11 cellular contexts compared by ENCODE assay signal in the genomic region with DNA sequence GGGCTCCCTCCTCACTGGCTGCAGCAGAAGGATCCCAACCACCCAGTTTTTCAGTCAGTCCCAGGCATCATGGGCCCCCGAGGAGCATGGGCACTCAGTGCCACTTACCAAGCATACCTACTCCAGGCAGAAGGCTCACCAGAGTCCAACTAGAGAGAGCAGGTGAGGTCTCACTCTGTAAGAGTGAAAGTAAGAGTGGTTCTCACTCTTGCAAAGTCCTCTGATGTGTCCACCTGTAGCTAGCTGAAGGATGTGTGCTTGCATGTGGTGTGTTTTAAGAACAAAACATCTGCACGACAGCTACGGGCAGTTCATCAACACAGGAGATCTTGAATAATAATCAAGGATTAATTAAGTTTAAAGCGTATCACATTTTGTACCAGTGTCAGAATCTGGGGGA. TPM values are rescaled to one million over a fixed set of nuclear protein-coding genes. Genes with fewer than 3 reads are reported as not detected.
DNase-seq lines count a peak whose midpoint lies in the region; ATAC-seq and TF ChIP-seq lines count a peak whose summit lies in the region.
"Had no signal": no experiment of that assay in that cellular context is flagged by ENCODE, and none has a peak within 500 bp of the region (broad histone marks: within the 10 kb centered on the region; RNA-seq: fewer than 3 reads in every experiment).

No MANE protein-coding gene starts in this region.

- no peak overlapping the region for H3K27ac ChIP-seq in CD8-positive, alpha-beta memory T cell (ENCODE audit: low read depth, low read length)
- H3K27ac ChIP-seq in breast epithelium = no peak overlapping the region
- H3K27ac ChIP-seq: KMS-11 had no signal

- peaks cover 52% of the 10 kb centered on the region for H3K4me1 ChIP-seq in CD8-positive, alpha-beta memory T cell (ENCODE audit: insufficient read depth, low read length)
- no peaks in the 10 kb centered on the region for H3K4me1 ChIP-seq in breast epithelium

- no peak for TF ChIP-seq POLR2A in breast epithelium (IDR thresholded peaks at IDR 0.05)

- CTCF ChIA-PET in CD8-positive, alpha-beta memory T cell (lab: Charles Lee) = interaction anchor here (4.4 kb wide), 1 partner anchor 25 kb away, joined by 18 read pairs; no protein-coding TSS in a partner anchor
- CTCF ChIA-PET in activated B cell treated with CpG ODN at 0.5 μM for 24 hours (lab: Charles Lee) = no interaction called here

- no peaks in the 10 kb centered on the region for H3K27me3 Mint-ChIP-seq in CD8-positive, alpha-beta memory T cell
- no peaks in the 10 kb centered on the region for H3K27me3 Mint-ChIP-seq in activated B cell treated with CpG ODN at 0.5 μM for 24 hours

- H3K36me3 ChIP-seq in CD8-positive, alpha-beta memory T cell (ENCODE audit: insufficient read depth, low read length) = no peaks in the 10 kb centered on the region
- H3K36me3 ChIP-seq in breast epithelium = no peaks in the 10 kb centered on the region

- peak overlapping the region; percentile 31 to 86 (median 51) for H3K4me3 Mint-ChIP-seq in CD8-positive, alpha-beta memory T cell
- peak overlapping the region; percentile 2 for H3K4me3 Mint-ChIP-seq in activated B cell treated with CpG ODN at 0.5 μM for 24 hours

- intact Hi-C loops in activated B cell treated with CpG ODN at 0.5 μM for 24 hours (cut with micrococcal nuclease) = no loop called here
- intact Hi-C loops in breast epithelium (cut with DNase I; ENCODE audit: low total_unique reads) = loop anchor here (10.0 kb wide), 1 partner anchor 668 kb away; no protein-coding TSS in a partner anchor

- peak overlapping the region; percentile 27 for H3K4me3 ChIP-seq in CD8-positive, alpha-beta memory T cell (ENCODE audit: low read length)
- H3K4me3 ChIP-seq in breast epithelium = no peak overlapping the region

- POLR2A ChIA-PET in CD8-positive, alpha-beta memory T cell (lab: Charles Lee) = no interaction called here
- POLR2A ChIA-PET in activated B cell treated with CpG ODN at 0.5 μM for 24 hours (lab: Charles Lee) = interaction anchor here (1.3 kb wide), 1 partner anchor 255 kb away, joined by 3 read pairs; the partner anchor contains the start of gene ULK4

- H3K27ac Mint-ChIP-seq in CD8-positive, alpha-beta memory T cell = peak overlapping the region; percentile 59 to 93 (median 76)
- H3K27ac Mint-ChIP-seq in activated B cell treated with CpG ODN at 0.5 μM for 24 hours = peak overlapping the region; percentile 16

- H3K36me3 Mint-ChIP-seq in CD8-positive, alpha-beta memory T cell = peaks cover 8 to 34% (median 10%) of the 10 kb centered on the region in 3 donors
- H3K36me3 Mint-ChIP-seq in activated B cell treated with CpG ODN at 0.5 μM for 24 hours (ENCODE audit: low read depth) = peaks cover 77% of the 10 kb centered on the region

- no peaks in the 10 kb centered on the region for H3K27me3 ChIP-seq in CD8-positive, alpha-beta memory T cell (ENCODE audit: insufficient read depth, low read length, poor library complexity, severe bottlenecking)
- H3K27me3 ChIP-seq in breast epithelium = no peaks in the 10 kb centered on the region

- H3K9me3 ChIP-seq in CD8-positive, alpha-beta memory T cell (ENCODE audit: low read length) = no peaks in the 10 kb centered on the region
- no peaks in the 10 kb centered on the region for H3K9me3 ChIP-seq in breast epithelium

- no peaks in the 10 kb centered on the region for H3K9me3 Mint-ChIP-seq in CD8-positive, alpha-beta memory T cell
- no peaks in the 10 kb centered on the region for H3K9me3 Mint-ChIP-seq in activated B cell treated with CpG ODN at 0.5 μM for 24 hours

- no peak for DNase-seq in CD8-positive, alpha-beta memory T cell
- DNase-seq in activated B cell treated with CpG ODN at 0.5 μM for 24 hours (no peak), NCI-H1694 treated with DMSO at 0.1 percent for 48 hours (lab: John Stamatoyannopoulos, UW) (no peak), breast epithelium (ENCODE audit: low spot score in 2 of 2) (no peak), dedifferentiated amniotic fluid mesenchymal stem cell (ENCODE audit: extremely low spot score) (no peak), cerebellar nuclear complex (lab: John Stamatoyannopoulos, UW) (no peak)
- DNase-seq: NCI-H345 had no signal

- peak; percentile 76 for ATAC-seq in GM19043 (IDR thresholded peaks at IDR 0.05; ENCODE audit: low read depth, unreplicated experiment)
- peak; percentile 78 for ATAC-seq in HG02798 (IDR thresholded peaks at IDR 0.05; ENCODE audit: poor library complexity, unreplicated experiment)
- no peak for ATAC-seq in activated B cell treated with CpG ODN at 0.5 μM for 24 hours (ENCODE audit: low read depth)

- H3K4me1 Mint-ChIP-seq in CD8-positive, alpha-beta memory T cell = peaks cover 54 to 64% (median 60%) of the 10 kb centered on the region in 3 donors
- H3K4me1 Mint-ChIP-seq in activated B cell treated with CpG ODN at 0.5 μM for 24 hours = peaks cover 62% of the 10 kb centered on the region

- TF ChIP-seq CTCF in activated B cell treated with CpG ODN at 0.5 μM for 24 hours (IDR thresholded peaks at IDR 0.05) = no peak
- TF ChIP-seq CTCF in breast epithelium (IDR thresholded peaks at IDR 0.05) = no peak

RNA-seq across cellular contexts. Expression of gene CCK, which starts 49.7 kb away (rescaled TPM):
- not detected for total RNA-seq in CD8-positive, alpha-beta memory T cell
- not detected for polyA plus RNA-seq in CD8-positive, alpha-beta memory T cell
- total RNA-seq in activated B cell treated with CpG ODN at 0.5 μM for 24 hours = not detected in 2 replicates
- not detected for total RNA-seq in breast epithelium
- total RNA-seq: dermis microvascular lymphatic vessel endothelial cell had no signal
